Comparison of ENCODE assay signal across 21 cellular contexts in the genomic region with DNA sequence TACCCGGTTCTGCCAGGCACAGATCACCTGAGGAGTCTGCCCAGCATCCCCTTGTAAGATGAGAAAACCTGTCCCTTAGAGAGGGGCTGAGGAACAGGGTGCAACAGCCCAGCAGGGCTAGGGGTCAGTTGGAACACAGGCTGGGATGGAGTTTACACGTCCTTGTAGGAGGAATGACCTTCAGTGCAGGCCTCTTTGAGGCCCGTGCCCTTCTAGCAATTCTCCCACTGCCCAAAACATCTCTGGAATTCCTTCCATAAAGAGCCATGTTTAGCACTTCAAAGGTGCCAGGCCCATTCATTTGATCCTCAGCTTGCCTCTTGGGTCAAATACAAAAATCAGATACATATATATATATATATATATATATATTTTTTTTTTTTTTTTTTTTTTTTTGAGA. TPM values are rescaled to one million over a fixed set of nuclear protein-coding genes. Genes with fewer than 3 reads are reported as not detected.
DNase-seq lines count a peak whose midpoint lies in the region; ATAC-seq, FAIRE-seq and TF ChIP-seq lines count a peak whose summit lies in the region.
"Had no signal": no experiment of that assay in that cellular context is flagged by ENCODE, and none has a peak within 500 bp of the region (broad histone marks: within the 10 kb centered on the region; RNA-seq: fewer than 3 reads in every experiment).

No MANE protein-coding gene starts in this region.

- H3K79me1 ChIP-seq in mesenchymal stem cell (replicated peaks; ENCODE audit: low read length, poor library complexity, severe bottlenecking), result peaks cover 14% of the 10 kb centered on the region

- no peaks in the 10 kb centered on the region for H3K27me3 Mint-ChIP-seq in activated CD8-positive, alpha-beta T cell treated with anti-CD3 and anti-CD28 coated beads for 36 hours
- H3K27me3 Mint-ChIP-seq in activated CD8-positive, alpha-beta T cell treated with anti-CD3 and anti-CD28 coated beads, Interleukin-2, amount 10 ng/mL, durations not matched to agents 7 days and 5 days (ENCODE audit: low read depth), result no peaks in the 10 kb centered on the region
- peaks cover 8% of the 10 kb centered on the region for H3K27me3 Mint-ChIP-seq in GM23338 (ENCODE audit: insufficient read depth, low read depth, poor library complexity)
- H3K27me3 Mint-ChIP-seq in activated naive CD8-positive, alpha-beta T cell treated with anti-CD3 and anti-CD28 coated beads, Interleukin-2, amount 50 U/mL, for 24 hours, result no peaks in the 10 kb centered on the region
- H3K27me3 Mint-ChIP-seq in CD14-positive monocyte (ENCODE audit: low read depth in 3 of 3), result peaks cover 0 to 2% (median 0%) of the 10 kb centered on the region in 3 donors

- no peak for TF ChIP-seq CTCF in activated CD8-positive, alpha-beta T cell treated with anti-CD3 and anti-CD28 coated beads for 36 hours (IDR thresholded peaks at IDR 0.05)
- no peak for TF ChIP-seq CTCF in GM23338 (conservative IDR thresholded peaks at IDR 0.05; ENCODE audit: low read depth in 2 of 2)
- TF ChIP-seq CTCF in CD14-positive monocyte (IDR thresholded peaks at IDR 0.05), result no peak

- no peaks in the 10 kb centered on the region for H3K9me2 ChIP-seq in GM23338 (ENCODE audit: insufficient read depth)

- peak overlapping the region; percentile 89 for H3K27ac Mint-ChIP-seq in activated CD8-positive, alpha-beta T cell treated with anti-CD3 and anti-CD28 coated beads for 36 hours
- no peak overlapping the region for H3K27ac Mint-ChIP-seq in activated CD8-positive, alpha-beta T cell treated with anti-CD3 and anti-CD28 coated beads, Interleukin-2, amount 10 ng/mL, durations not matched to agents 7 days and 5 days
- H3K27ac Mint-ChIP-seq in GM23338 (peak overlapping the region; percentile 40; the same call in 1 of the 2 replicates), CD14-positive monocyte (peak overlapping the region in 3 of 7 donors; percentile 50 to 87 (median 87))
- peak overlapping the region; percentile 90 for H3K27ac Mint-ChIP-seq in activated naive CD8-positive, alpha-beta T cell treated with anti-CD3 and anti-CD28 coated beads, Interleukin-2, amount 50 U/mL, for 24 hours

- H3K9me3 Mint-ChIP-seq in activated CD8-positive, alpha-beta T cell treated with anti-CD3 and anti-CD28 coated beads for 36 hours, result no peaks in the 10 kb centered on the region
- H3K9me3 Mint-ChIP-seq in activated CD8-positive, alpha-beta T cell treated with anti-CD3 and anti-CD28 coated beads, Interleukin-2, amount 10 ng/mL, durations not matched to agents 7 days and 5 days (ENCODE audit: insufficient read depth), result no peaks in the 10 kb centered on the region
- H3K9me3 Mint-ChIP-seq in GM23338 (no peaks in the 10 kb centered on the region), CD14-positive monocyte (peaks cover 0 to 2% (median 0%) of the 10 kb centered on the region in 7 donors)
- H3K9me3 Mint-ChIP-seq in activated naive CD8-positive, alpha-beta T cell treated with anti-CD3 and anti-CD28 coated beads, Interleukin-2, amount 50 U/mL, for 24 hours, result no peaks in the 10 kb centered on the region
- H3K9me3 Mint-ChIP-seq: neural crest cell had no signal

- H3K4me2 ChIP-seq in GM23338 (peak overlapping the region; percentile 49; the same call in 1 of the 2 replicates), mesenchymal stem cell (ENCODE audit: low read length, poor library complexity, severe bottlenecking) (no peak overlapping the region)
- H3K4me2 ChIP-seq: hepatocyte had no signal

- CTCF ChIA-PET in activated CD8-positive, alpha-beta T cell treated with anti-CD3 and anti-CD28 coated beads for 36 hours (lab: Charles Lee), result interaction anchor here (1.5 kb wide), 1 partner anchor 38 kb away, joined by 5 read pairs; no protein-coding TSS in a partner anchor
- CTCF ChIA-PET in activated CD8-positive, alpha-beta T cell treated with anti-CD3 and anti-CD28 coated beads, Interleukin-2, amount 10 ng/mL, durations not matched to agents 7 days and 5 days (lab: Charles Lee), result interaction anchor here (1.2 kb wide), 2 partner anchors 8 to 39 kb away, joined by 3 to 7 read pairs; no protein-coding TSS in a partner anchor

- no peaks in the 10 kb centered on the region for H3K9me3 ChIP-seq in mesenchymal stem cell (ENCODE audit: control insufficient read depth, low read length)
- H3K9me3 ChIP-seq: lower lobe of right lung had no signal

- ATAC-seq in activated CD8-positive, alpha-beta T cell treated with anti-CD3 and anti-CD28 coated beads for 36 hours, result no peak
- no peak for ATAC-seq in activated CD8-positive, alpha-beta T cell treated with anti-CD3 and anti-CD28 coated beads, Interleukin-2, amount 10 ng/mL, durations not matched to agents 7 days and 5 days
- ATAC-seq in GM23338, result no peak
- ATAC-seq in activated naive CD8-positive, alpha-beta T cell treated with anti-CD3 and anti-CD28 coated beads, Interleukin-2, amount 50 U/mL, for 24 hours, result no peak

- no peak overlapping the region for H4K91ac ChIP-seq in mesenchymal stem cell (ENCODE audit: low read length)

- H3K4me3 ChIP-seq in GM23338 (no peak overlapping the region), mesenchymal stem cell (ENCODE audit: insufficient read depth in 1 of 2, low read depth in 1 of 2, low read length in 2 of 2) (no peak overlapping the region)
- H3K4me3 ChIP-seq: hepatocyte, lower lobe of right lung, skin epidermis had no signal

- H2BK120ac ChIP-seq in mesenchymal stem cell (ENCODE audit: low read depth, low read length), result no peak overlapping the region

- H3K18ac ChIP-seq in mesenchymal stem cell (ENCODE audit: low read depth in 1 of 2, low read length in 2 of 2), result no peak overlapping the region

- H3K9ac ChIP-seq in mesenchymal stem cell (ENCODE audit: low read length), result peak overlapping the region; percentile 60

- H4K20me1 ChIP-seq in GM23338 (replicated peaks; ENCODE audit: insufficient read depth), result no peaks in the 10 kb centered on the region; the same call in 1 of the 2 replicates

- H3K36me3 ChIP-seq in GM23338 (ENCODE audit: insufficient read depth) (no peaks in the 10 kb centered on the region), mesenchymal stem cell (ENCODE audit: control insufficient read depth in 1 of 2, insufficient read depth in 2 of 2, low read depth in 1 of 2, low read length in 2 of 2) (peaks cover 27 to 43% of the 10 kb centered on the region in 2 experiments)

- intact Hi-C loops in activated CD8-positive, alpha-beta T cell treated with anti-CD3 and anti-CD28 coated beads for 36 hours (cut with micrococcal nuclease), result no loop called here
- intact Hi-C loops in CD14-positive monocyte (cut with micrococcal nuclease), result no loop called here

- no peak overlapping the region for H3K4ac ChIP-seq in mesenchymal stem cell (ENCODE audit: low read depth in 1 of 2, low read length in 2 of 2)

- H2BK5ac ChIP-seq in mesenchymal stem cell (ENCODE audit: low read depth, low read length, poor library complexity, severe bottlenecking), result no peak overlapping the region

- H3K14ac ChIP-seq in mesenchymal stem cell (ENCODE audit: low read length in 2 of 2), result no peak overlapping the region

- in situ Hi-C loops in ACHN (cut with HindIII; ENCODE audit: low pct_ligation_motif_present, low pct_unique_long_range_greater_than_20kb, low sequenced_read_pairs), result no loop called here

- no peak overlapping the region for H2AFZ ChIP-seq in GM23338
- no peak overlapping the region for H2AFZ ChIP-seq in mesenchymal stem cell (ENCODE audit: low read depth, low read length)
- H2AFZ ChIP-seq: hepatocyte had no signal

- peak overlapping the region; percentile 56 for H2AK5ac ChIP-seq in mesenchymal stem cell (ENCODE audit: low read length, severe bottlenecking)

- 91% methylated on average over 3 of the region's 3 CpGs for WGBS in mesenchymal stem cell

- no peak overlapping the region for H2BK12ac ChIP-seq in mesenchymal stem cell (ENCODE audit: low read length in 2 of 2)

- peak overlapping the region in 1 of 2 experiments; percentile 26 for H3K23ac ChIP-seq in mesenchymal stem cell (ENCODE audit: low read length in 2 of 2)

- no peak for FAIRE-seq in frontal cortex (lab: Jason Lieb, UNC)
- FAIRE-seq: islet of Langerhans, TTC549 had no signal

- H4K8ac ChIP-seq in mesenchymal stem cell (ENCODE audit: low read length), result no peak overlapping the region

- H3K36me3 Mint-ChIP-seq in activated CD8-positive, alpha-beta T cell treated with anti-CD3 and anti-CD28 coated beads for 36 hours (ENCODE audit: low read depth), result peaks cover 16% of the 10 kb centered on the region
- peaks cover 5% of the 10 kb centered on the region for H3K36me3 Mint-ChIP-seq in activated CD8-positive, alpha-beta T cell treated with anti-CD3 and anti-CD28 coated beads, Interleukin-2, amount 10 ng/mL, durations not matched to agents 7 days and 5 days (ENCODE audit: low read depth)
- H3K36me3 Mint-ChIP-seq in GM23338 (ENCODE audit: low read depth) (peaks cover 6% of the 10 kb centered on the region; the same call in 1 of the 3 replicates), CD14-positive monocyte (peaks cover 15 to 48% of the 10 kb centered on the region in 2 donors)
- peaks cover 14% of the 10 kb centered on the region for H3K36me3 Mint-ChIP-seq in activated naive CD8-positive, alpha-beta T cell treated with anti-CD3 and anti-CD28 coated beads, Interleukin-2, amount 50 U/mL, for 24 hours (ENCODE audit: low read depth)

- H3K4me1 ChIP-seq in GM23338 (ENCODE audit: insufficient read depth) (peaks cover 7% of the 10 kb centered on the region; the same call in 1 of the 2 replicates), mesenchymal stem cell (ENCODE audit: control insufficient read depth, insufficient read depth, low read depth, low read length) (peaks cover 19% of the 10 kb centered on the region)

- H3K4me1 Mint-ChIP-seq in activated CD8-positive, alpha-beta T cell treated with anti-CD3 and anti-CD28 coated beads for 36 hours (ENCODE audit: low read depth), result peaks cover 38% of the 10 kb centered on the region
- peaks cover 36% of the 10 kb centered on the region for H3K4me1 Mint-ChIP-seq in activated CD8-positive, alpha-beta T cell treated with anti-CD3 and anti-CD28 coated beads, Interleukin-2, amount 10 ng/mL, durations not matched to agents 7 days and 5 days (ENCODE audit: low read depth)
- H3K4me1 Mint-ChIP-seq in GM23338 (peaks cover 14% of the 10 kb centered on the region), CD14-positive monocyte (peaks cover 36% of the 10 kb centered on the region)
- peaks cover 56% of the 10 kb centered on the region for H3K4me1 Mint-ChIP-seq in activated naive CD8-positive, alpha-beta T cell treated with anti-CD3 and anti-CD28 coated beads, Interleukin-2, amount 50 U/mL, for 24 hours

- no peak overlapping the region for H3K4me3 Mint-ChIP-seq in activated CD8-positive, alpha-beta T cell treated with anti-CD3 and anti-CD28 coated beads for 36 hours
- no peak overlapping the region for H3K4me3 Mint-ChIP-seq in activated CD8-positive, alpha-beta T cell treated with anti-CD3 and anti-CD28 coated beads, Interleukin-2, amount 10 ng/mL, durations not matched to agents 7 days and 5 days
- H3K4me3 Mint-ChIP-seq in GM23338, result no peak overlapping the region
- no peak overlapping the region for H3K4me3 Mint-ChIP-seq in activated naive CD8-positive, alpha-beta T cell treated with anti-CD3 and anti-CD28 coated beads, Interleukin-2, amount 50 U/mL, for 24 hours
- H3K4me3 Mint-ChIP-seq in CD14-positive monocyte, result no peak overlapping the region

- H3K27ac ChIP-seq in GM23338 (ENCODE audit: low read depth), result 0 out of 2 replicates have a peak overlapping the region, but pooled peaks have one; percentile 15
- H3K27ac ChIP-seq in mesenchymal stem cell (ENCODE audit: low read length, poor library complexity, severe bottlenecking), result no peak overlapping the region
- H3K27ac ChIP-seq: hepatocyte had no signal

- H3F3A ChIP-seq in GM23338 (replicated peaks; ENCODE audit: low read depth), result no peaks in the 10 kb centered on the region

- H3K79me2 ChIP-seq in GM23338 (replicated peaks; ENCODE audit: insufficient read depth), result peaks cover 13% of the 10 kb centered on the region

- H2BK15ac ChIP-seq in mesenchymal stem cell (ENCODE audit: low read depth, poor library complexity, severe bottlenecking), result no peak overlapping the region

- DNase-seq in activated CD8-positive, alpha-beta T cell treated with anti-CD3 and anti-CD28 coated beads for 36 hours, result no peak
- DNase-seq in activated CD8-positive, alpha-beta T cell treated with anti-CD3 and anti-CD28 coated beads, Interleukin-2, amount 10 ng/mL, durations not matched to agents 7 days and 5 days, result no peak
- DNase-seq in GM23338 (ENCODE audit: low spot score), result peak; percentile 64
- DNase-seq in activated naive CD8-positive, alpha-beta T cell treated with anti-CD3 and anti-CD28 coated beads, Interleukin-2, amount 50 U/mL, for 24 hours, result no peak
- DNase-seq in mesenchymal stem cell, result no peak
- DNase-seq in CD14-positive monocyte (ENCODE audit: low spot score), result no peak
- no peak for DNase-seq in ACHN
- no peak for DNase-seq in frontal cortex (ENCODE audit: low spot score in 2 of 2)
- DNase-seq: cerebellar nuclear complex; EL; GOT3; lower lobe of right lung; NCI-H1092 treated with DMSO at 0.1 percent for 48 hours; NCI-H2029 treated with DMSO at 0.1 percent for 48 hours; NCI-H345; stimulated activated CD4-positive, alpha-beta T cell treated with anti-CD3 and anti-CD28 coated beads, Interleukin-4, amount 100 ng/mL, for 1 hour had no signal

- no peaks in the 10 kb centered on the region for H3K27me3 ChIP-seq in GM23338 (ENCODE audit: insufficient read depth)
- H3K27me3 ChIP-seq in mesenchymal stem cell (ENCODE audit: control insufficient read depth in 1 of 2, insufficient read depth in 1 of 2, low read length in 2 of 2), result no peaks in the 10 kb centered on the region
- H3K27me3 ChIP-seq: hepatocyte had no signal

- POLR2A ChIA-PET in activated CD8-positive, alpha-beta T cell treated with anti-CD3 and anti-CD28 coated beads for 36 hours (lab: Charles Lee), result interaction anchor here (0.8 kb wide), 1 partner anchor 17 kb away, joined by 3 read pairs; no protein-coding TSS in a partner anchor
- POLR2A ChIA-PET in activated CD8-positive, alpha-beta T cell treated with anti-CD3 and anti-CD28 coated beads, Interleukin-2, amount 10 ng/mL, durations not matched to agents 7 days and 5 days (lab: Charles Lee), result no interaction called here

RNA-seq across cellular contexts. Expression of a gene that starts 4.5 kb away (rescaled TPM):
- 1 to 10 TPM; 6.4 to 9.3 TPM for total RNA-seq in activated CD8-positive, alpha-beta T cell treated with anti-CD3 and anti-CD28 coated beads for 36 hours
- 1 to 10 TPM; 7.7 to 9.7 TPM for total RNA-seq in activated CD8-positive, alpha-beta T cell treated with anti-CD3 and anti-CD28 coated beads, Interleukin-2, amount 10 ng/mL, durations not matched to agents 7 days and 5 days
- total RNA-seq in GM23338 (2014; rRNA removed; shearing (Covaris generic)), result 21.8 and 30.1 TPM in 2 replicates
- polyA plus RNA-seq in GM23338 (2016; fragmentation: Nextera tagmentation; extraction: Ambion mirVana), result 5.9 and 6.4 TPM in 2 replicates
- polyA plus RNA-seq in mesenchymal stem cell (2013, experiment 1 of 2), result 28.5 TPM
- 28.1 TPM for polyA plus RNA-seq in mesenchymal stem cell (2013, experiment 2 of 2)
- 10 to 100 TPM; 11.7 to 11.8 TPM for polyA plus RNA-seq in CD14-positive monocyte
- 5.7 TPM for total RNA-seq in frontal cortex

RNA-seq across cellular contexts. Expression of a gene that starts 5.0 kb away (rescaled TPM):
- 10 to 100 TPM; 10.0 TPM for total RNA-seq in activated CD8-positive, alpha-beta T cell treated with anti-CD3 and anti-CD28 coated beads for 36 hours
- 10 to 100 TPM; 12.0 to 12.5 TPM for total RNA-seq in activated CD8-positive, alpha-beta T cell treated with anti-CD3 and anti-CD28 coated beads, Interleukin-2, amount 10 ng/mL, durations not matched to agents 7 days and 5 days
- 34.3 and 36.7 TPM in 2 replicates for total RNA-seq in GM23338 (2014; rRNA removed; shearing (Covaris generic))
- polyA plus RNA-seq in GM23338 (2016; fragmentation: Nextera tagmentation; extraction: Ambion mirVana), result 11.3 and 11.5 TPM in 2 replicates
- 7.4 TPM for polyA plus RNA-seq in mesenchymal stem cell (2013, experiment 1 of 2)
- polyA plus RNA-seq in mesenchymal stem cell (2013, experiment 2 of 2), result 7.5 TPM
- polyA plus RNA-seq in CD14-positive monocyte, result 1 to 10 TPM; 4.6 TPM
- total RNA-seq in frontal cortex, result 8.6 TPM

RNA-seq across cellular contexts. Expression of a gene that starts 27.4 kb away (rescaled TPM):
- 10 to 100 TPM; 14.3 to 15.1 TPM for total RNA-seq in activated CD8-positive, alpha-beta T cell treated with anti-CD3 and anti-CD28 coated beads for 36 hours
- 10 to 100 TPM; 16.1 to 18.0 TPM for total RNA-seq in activated CD8-positive, alpha-beta T cell treated with anti-CD3 and anti-CD28 coated beads, Interleukin-2, amount 10 ng/mL, durations not matched to agents 7 days and 5 days
- 113 and 134 TPM in 2 replicates for total RNA-seq in GM23338 (2014; rRNA removed; shearing (Covaris generic))
- polyA plus RNA-seq in GM23338 (2016; fragmentation: Nextera tagmentation; extraction: Ambion mirVana) (93.0 and 98.7 TPM in 2 replicates), CD14-positive monocyte (10 to 100 TPM; 70.9 to 71.8 TPM)
- 119 TPM for polyA plus RNA-seq in mesenchymal stem cell (2013, experiment 1 of 2)
- 117 TPM for polyA plus RNA-seq in mesenchymal stem cell (2013, experiment 2 of 2)
- total RNA-seq in frontal cortex, result 26.9 TPM

RNA-seq across cellular contexts. Expression of a gene that starts 27.6 kb away (rescaled TPM):
- 10 to 100 TPM; 50.8 to 58.7 TPM for total RNA-seq in activated CD8-positive, alpha-beta T cell treated with anti-CD3 and anti-CD28 coated beads for 36 hours
- 10 to 100 TPM; 39.7 to 43.1 TPM for total RNA-seq in activated CD8-positive, alpha-beta T cell treated with anti-CD3 and anti-CD28 coated beads, Interleukin-2, amount 10 ng/mL, durations not matched to agents 7 days and 5 days
- 27.6 and 48.0 TPM in 2 replicates for total RNA-seq in GM23338 (2014; rRNA removed; shearing (Covaris generic))
- polyA plus RNA-seq in GM23338 (2016; fragmentation: Nextera tagmentation; extraction: Ambion mirVana), result 230 and 232 TPM in 2 replicates
- 102 TPM for polyA plus RNA-seq in mesenchymal stem cell (2013, experiment 1 of 2)
- polyA plus RNA-seq in mesenchymal stem cell (2013, experiment 2 of 2), result 107 TPM
- polyA plus RNA-seq in CD14-positive monocyte, result 100 to 1,000 TPM; 105 to 118 TPM
- 7.3 TPM for total RNA-seq in frontal cortex

RNA-seq across cellular contexts. Expression of a gene that starts 31.8 kb away (rescaled TPM):
- total RNA-seq in activated CD8-positive, alpha-beta T cell treated with anti-CD3 and anti-CD28 coated beads for 36 hours, result 1 to 10 TPM; 2.1 to 2.7 TPM
- 1 to 10 TPM; 4.2 to 4.3 TPM for total RNA-seq in activated CD8-positive, alpha-beta T cell treated with anti-CD3 and anti-CD28 coated beads, Interleukin-2, amount 10 ng/mL, durations not matched to agents 7 days and 5 days
- 3.8 and 4.0 TPM in 2 replicates for total RNA-seq in GM23338 (2014; rRNA removed; shearing (Covaris generic))
- polyA plus RNA-seq in GM23338 (2016; fragmentation: Nextera tagmentation; extraction: Ambion mirVana) (2.3 and 4.2 TPM in 2 replicates), CD14-positive monocyte (not detected)
- polyA plus RNA-seq in mesenchymal stem cell (2013, experiment 1 of 2), result 0.48 TPM
- polyA plus RNA-seq in mesenchymal stem cell (2013, experiment 2 of 2), result 0.51 TPM
- total RNA-seq in frontal cortex, result 4.5 TPM
